In genomic region chr5:173233347-173234128, GRCh38 we compare ENCODE assay signal across 13 cellular contexts. TPM values are rescaled to one million over a fixed set of nuclear protein-coding genes. Genes with fewer than 3 reads are reported as not detected.
A peak's percentile ranks its signal among the peaks of the same experiment; 100 is the strongest.
DNase-seq lines count a peak whose midpoint lies in the region; ATAC-seq and TF ChIP-seq lines count a peak whose summit lies in the region.
"Had no signal": no experiment of that assay in that cellular context is flagged by ENCODE, and none has a peak within 500 bp of the region (broad histone marks: within the 10 kb centered on the region; RNA-seq: fewer than 3 reads in every experiment).

No MANE protein-coding gene starts in this region.

- peaks cover 17% of the 10 kb centered on the region for H3K4me1 Mint-ChIP-seq in activated CD8-positive, alpha-beta memory T cell treated with anti-CD3 and anti-CD28 coated beads, Interleukin-2, amount 10 ng/mL, durations not matched to agents 7 days and 5 days

- peaks cover 1% of the 10 kb centered on the region for H3K36me3 Mint-ChIP-seq in activated CD8-positive, alpha-beta memory T cell treated with anti-CD3 and anti-CD28 coated beads, Interleukin-2, amount 10 ng/mL, durations not matched to agents 7 days and 5 days

- H3K27me3 Mint-ChIP-seq in activated CD8-positive, alpha-beta memory T cell treated with anti-CD3 and anti-CD28 coated beads, Interleukin-2, amount 10 ng/mL, durations not matched to agents 7 days and 5 days = peaks cover 97% of the 10 kb centered on the region

- H3K9ac ChIP-seq in skeletal muscle satellite cell (ENCODE audit: low read depth, low read length) = no peak overlapping the region

- CTCF ChIA-PET in activated CD8-positive, alpha-beta memory T cell treated with anti-CD3 and anti-CD28 coated beads, Interleukin-2, amount 10 ng/mL, durations not matched to agents 7 days and 5 days (lab: Charles Lee) = no interaction called here

- DNase-seq in activated CD8-positive, alpha-beta memory T cell treated with anti-CD3 and anti-CD28 coated beads, Interleukin-2, amount 10 ng/mL, durations not matched to agents 7 days and 5 days = no peak
- DNase-seq in activated CD8-positive, alpha-beta memory T cell treated with anti-CD3 and anti-CD28 coated beads, Interleukin-2, amount 50 U/mL, for 48 hours = no peak
- DNase-seq in SJCRH30 = no peak
- no peak for DNase-seq in hepatocyte (ENCODE audit: low spot score)
- DNase-seq in NCI-H146 (lab: John Stamatoyannopoulos, UW) = no peak
- no peak for DNase-seq in D341Med (ENCODE audit: low spot score)
- DNase-seq in mucosa of gallbladder (ENCODE audit: low spot score) = no peak
- DNase-seq: kidney glomerular epithelial cell, NCI-H2227 treated with DMSO at 0.1 percent for 48 hours, Peyer's patch had no signal

- H3K4me1 ChIP-seq in SJCRH30 (no peaks in the 10 kb centered on the region), hepatocyte (ENCODE audit: insufficient read depth) (peaks cover 31% of the 10 kb centered on the region), skeletal muscle satellite cell (ENCODE audit: control insufficient read depth, insufficient read depth, low read length) (peaks cover 20% of the 10 kb centered on the region)

- 11% methylated on average over 43 of the region's 43 CpGs for WGBS in hepatocyte (ENCODE audit: low lambda C conversion rate, missing lambda C conversion rate)

- TF ChIP-seq CTCF in hepatocyte (IDR thresholded peaks at IDR 0.05; ENCODE audit: poor library complexity) = no peak

- no peaks in the 10 kb centered on the region for H4K20me1 ChIP-seq in hepatocyte (ENCODE audit: insufficient read depth, poor library complexity, severe bottlenecking)

- peak overlapping the region; percentile 43 for H3K27ac Mint-ChIP-seq in activated CD8-positive, alpha-beta memory T cell treated with anti-CD3 and anti-CD28 coated beads, Interleukin-2, amount 10 ng/mL, durations not matched to agents 7 days and 5 days

- no peak for ATAC-seq in activated CD8-positive, alpha-beta memory T cell treated with anti-CD3 and anti-CD28 coated beads, Interleukin-2, amount 10 ng/mL, durations not matched to agents 7 days and 5 days

- H3K27me3 ChIP-seq in SJCRH30 = no peaks in the 10 kb centered on the region
- peaks cover 100% of the 10 kb centered on the region for H3K27me3 ChIP-seq in hepatocyte
- peaks cover 97% of the 10 kb centered on the region for H3K27me3 ChIP-seq in skeletal muscle satellite cell (ENCODE audit: control insufficient read depth, insufficient read depth, low read length)

- H3K79me2 ChIP-seq in hepatocyte = no peaks in the 10 kb centered on the region

- H3K9me3 Mint-ChIP-seq in activated CD8-positive, alpha-beta memory T cell treated with anti-CD3 and anti-CD28 coated beads, Interleukin-2, amount 10 ng/mL, durations not matched to agents 7 days and 5 days (ENCODE audit: low read depth) = no peaks in the 10 kb centered on the region

- no peaks in the 10 kb centered on the region for H3K9me3 ChIP-seq in SJCRH30 (replicated peaks)
- H3K9me3 ChIP-seq in hepatocyte (ENCODE audit: low read depth) = no peaks in the 10 kb centered on the region
- H3K9me3 ChIP-seq in skeletal muscle satellite cell (replicated peaks; ENCODE audit: low read length) = no peaks in the 10 kb centered on the region
- H3K9me3 ChIP-seq: pancreas, Peyer's patch had no signal

- H3K4me3 Mint-ChIP-seq in activated CD8-positive, alpha-beta memory T cell treated with anti-CD3 and anti-CD28 coated beads, Interleukin-2, amount 10 ng/mL, durations not matched to agents 7 days and 5 days = no peak overlapping the region

- no peaks in the 10 kb centered on the region for H3K9me2 ChIP-seq in hepatocyte (replicated peaks; ENCODE audit: insufficient read depth)

- H3K36me3 ChIP-seq in SJCRH30 (no peaks in the 10 kb centered on the region; the same call in none of the 2 replicates), hepatocyte (replicated peaks; ENCODE audit: insufficient read depth, low read depth) (no peaks in the 10 kb centered on the region), skeletal muscle satellite cell (ENCODE audit: insufficient read depth, low read length) (no peaks in the 10 kb centered on the region)
- H3K36me3 ChIP-seq: pancreas, Peyer's patch had no signal

- H3K27ac ChIP-seq in SJCRH30 (peak overlapping the region; percentile 65), hepatocyte (no peak overlapping the region)
- H3K27ac ChIP-seq: pancreas, Peyer's patch had no signal

- H3K4me2 ChIP-seq in hepatocyte (peak overlapping the region; percentile 75), skeletal muscle satellite cell (ENCODE audit: low read length) (peak overlapping the region; percentile 74)

- H3K4me3 ChIP-seq in SJCRH30 = peak overlapping the region; percentile 61
- H3K4me3 ChIP-seq in hepatocyte = no peak overlapping the region
- H3K4me3 ChIP-seq in skeletal muscle satellite cell (ENCODE audit: low read length) = peak overlapping the region; percentile 45
- H3K4me3 ChIP-seq: Peyer's patch had no signal

- H2AFZ ChIP-seq in hepatocyte = peak overlapping the region; percentile 49

RNA-seq across cellular contexts. Expression of gene NKX2-5, which starts 1.5 kb away (rescaled TPM):
- total RNA-seq in activated CD8-positive, alpha-beta memory T cell treated with anti-CD3 and anti-CD28 coated beads, Interleukin-2, amount 10 ng/mL, durations not matched to agents 7 days and 5 days = not detected
- total RNA-seq in SJCRH30 (2014; rRNA removed; shearing (Covaris generic)) = 25.6 and 26.7 TPM in 2 replicates
- total RNA-seq in hepatocyte (not detected in 2 replicates), mucosa of gallbladder (not detected)
- polyA plus RNA-seq in hepatocyte = 0.21 and 0.39 TPM in 2 replicates
- total RNA-seq in skeletal muscle satellite cell (2012; rRNA removed) = not detected in 2 replicates
- total RNA-seq: Peyer's patch, temporal lobe had no signal

Comparison
In these comparisons a context has a peak if more than half of its experiments do, and no peak if none do; other contexts are left out.
1. RNA of gene NKX2-5, which starts 1.5 kb away (total RNA-seq): 25.6 to 26.7 TPM in SJCRH30; not detected in hepatocyte, not detected in activated CD8-positive, alpha-beta memory T cell treated with anti-CD3 and anti-CD28 coated beads, Interleukin-2, amount 10 ng/mL, durations not matched to agents 7 days and 5 days and not detected in mucosa of gallbladder (single experiment); every median in the first group is over 10 times any median in the second.